10 cellular contexts compared by ENCODE assay signal in genomic region chr16:24853830-24854229, GRCh38. TPM values are rescaled to one million over a fixed set of nuclear protein-coding genes. Genes with fewer than 3 reads are reported as not detected.
DNase-seq lines count a peak whose midpoint lies in the region; ATAC-seq, FAIRE-seq and TF ChIP-seq lines count a peak whose summit lies in the region.
"Had no signal": no experiment of that assay in that cellular context is flagged by ENCODE, and none has a peak within 500 bp of the region (broad histone marks: within the 10 kb centered on the region; RNA-seq: fewer than 3 reads in every experiment).

No MANE protein-coding gene starts in this region.

- no peaks in the 10 kb centered on the region for H3K9me1 ChIP-seq in endothelial cell of umbilical vein (replicated peaks; ENCODE audit: control insufficient read depth, extremely low read depth, insufficient read depth, low read length)

- POLR2A ChIA-PET in endothelial cell of umbilical vein (lab: Charles Lee): interaction anchor here (0.6 kb wide), 1 partner anchor 12 kb away, joined by 8 read pairs; no protein-coding TSS in a partner anchor

- H2AFZ ChIP-seq in endothelial cell of umbilical vein (ENCODE audit: low read depth, low read length): peak overlapping the region; percentile 71

- H3K79me2 ChIP-seq in endothelial cell of umbilical vein (ENCODE audit: control insufficient read depth, insufficient read depth, low read length): no peaks in the 10 kb centered on the region

- dilution Hi-C loops in endothelial cell of umbilical vein (cut with MboI; ENCODE audit: extremely low pct_ligation_motif_present, low sequenced_read_pairs): no loop called here

- H3K36me3 ChIP-seq in endothelial cell of umbilical vein (ENCODE audit: control insufficient read depth in 2 of 2, extremely low read depth in 1 of 2, insufficient read depth in 2 of 2, low read length in 2 of 2): no peaks in the 10 kb centered on the region
- no peaks in the 10 kb centered on the region for H3K36me3 ChIP-seq in upper lobe of right lung

- FAIRE-seq in endothelial cell of umbilical vein (lab: Jason Lieb, UNC): peak; percentile 86

- no peak for TF ChIP-seq CTCF in endothelial cell of umbilical vein (IDR thresholded peaks at IDR 0.05; ENCODE audit: extremely low read depth in 1 of 2, insufficient read depth in 1 of 2, low read depth in 1 of 2, low read length in 2 of 2)
- TF ChIP-seq CTCF in upper lobe of right lung (IDR thresholded peaks at IDR 0.05): no peak

- no peaks in the 10 kb centered on the region for H3K9me3 ChIP-seq in endothelial cell of umbilical vein (replicated peaks; ENCODE audit: control insufficient read depth, insufficient read depth, low read length)
- H3K9me3 ChIP-seq in upper lobe of right lung: no peaks in the 10 kb centered on the region

- TF ChIP-seq POLR2A in endothelial cell of umbilical vein (IDR thresholded peaks at IDR 0.05; ENCODE audit: low read depth, low read length): no peak

- ATAC-seq in upper lobe of right lung: no peak
- ATAC-seq in GM19035 (IDR thresholded peaks at IDR 0.05; ENCODE audit: unreplicated experiment): no peak

- H3K4me3 ChIP-seq in endothelial cell of umbilical vein (replicated peaks in 1 of 3; ENCODE audit: insufficient read depth in 1 of 3, low read depth in 1 of 3, low read length in 3 of 3) (no peak overlapping the region), upper lobe of right lung (no peak overlapping the region)
- H3K4me3 ChIP-seq: smooth muscle cell had no signal

- H3K4me1 ChIP-seq in endothelial cell of umbilical vein (ENCODE audit: control insufficient read depth, extremely low read depth, insufficient read depth, low read length): peaks cover 23% of the 10 kb centered on the region
- no peaks in the 10 kb centered on the region for H3K4me1 ChIP-seq in upper lobe of right lung

- H4K20me1 ChIP-seq in endothelial cell of umbilical vein (replicated peaks; ENCODE audit: control insufficient read depth, extremely low read depth, insufficient read depth, low read length): no peaks in the 10 kb centered on the region

- H3K4me2 ChIP-seq in endothelial cell of umbilical vein (ENCODE audit: insufficient read depth, low read length): peak overlapping the region; percentile 8
- H3K4me2 ChIP-seq: smooth muscle cell had no signal

- H3K9ac ChIP-seq in endothelial cell of umbilical vein (replicated peaks; ENCODE audit: extremely low read depth, insufficient read depth, low read length): no peak overlapping the region

- H3K27me3 ChIP-seq in endothelial cell of umbilical vein (ENCODE audit: control insufficient read depth in 2 of 2, insufficient read depth in 2 of 2, low read length in 2 of 2) (no peaks in the 10 kb centered on the region), upper lobe of right lung (no peaks in the 10 kb centered on the region)

- no TSS peak for BruUV-seq in endothelial cell of umbilical vein (replicated peaks; lab: Mats Ljungman, UMichigan)

- H3K27ac ChIP-seq in endothelial cell of umbilical vein (ENCODE audit: insufficient read depth, low read depth, low read length) (no peak overlapping the region), upper lobe of right lung (no peak overlapping the region)

- intact Hi-C loops in endothelial cell of umbilical vein (cut with micrococcal nuclease): loop anchor here (10.0 kb wide), 1 partner anchor 191 kb away; no protein-coding TSS in a partner anchor
- intact Hi-C loops in upper lobe of right lung (cut with DNase I): no loop called here

- DNase-seq in DMS53 (lab: John Stamatoyannopoulos, UW) (peak; percentile 59), NCI-H446 (lab: John Stamatoyannopoulos, UW) (peak; percentile 17 to 69), endothelial cell of umbilical vein (ENCODE audit: low read depth, low spot score) (peak; percentile 63), mucosa of gallbladder (ENCODE audit: low spot score) (peak; percentile 61), HuH-7.5 (ENCODE audit: low spot score) (no peak), upper lobe of right lung (no peak), DMS79 (lab: John Stamatoyannopoulos, UW) (no peak)
- DNase-seq: SHP77 treated with DMSO at 0.1 percent for 48 hours had no signal

- CTCF ChIA-PET in endothelial cell of umbilical vein (lab: Charles Lee): no interaction called here

TF ChIP-seq in endothelial cell of umbilical vein, 7 proteins besides CTCF, POLR2A, EP300 and RAD21:
- TF ChIP-seq MAX (IDR thresholded peaks at IDR 0.05; ENCODE audit: insufficient read depth, insufficient read length): no peak
- TF ChIP-seq FOS (IDR thresholded peaks at IDR 0.05; ENCODE audit: borderline replicate concordance, insufficient read depth, low read length): no peak
- no peak for TF ChIP-seq GATA2 (IDR thresholded peaks at IDR 0.05; ENCODE audit: insufficient read depth, insufficient read length, low read depth, low read length)
- TF ChIP-seq JUN (IDR thresholded peaks at IDR 0.05; ENCODE audit: borderline replicate concordance, insufficient read depth, insufficient read length, low read depth): no peak
- TF ChIP-seq EZH2 (IDR thresholded peaks at IDR 0.05; ENCODE audit: borderline replicate concordance, low read depth, low read length, severe bottlenecking): no peak
- no peak for TF ChIP-seq POLR2AphosphoS5 (IDR thresholded peaks at IDR 0.05; ENCODE audit: insufficient read depth, low read depth, low read length)
- no peak for TF ChIP-seq MYC (IDR thresholded peaks at IDR 0.05; ENCODE audit: low read depth, low read length)
TF ChIP-seq in endothelial cell of umbilical vein: peak in this region for 0.

RNA-seq across cellular contexts. Expression of gene SLC5A11, which starts 8.1 kb away (rescaled TPM):
- total RNA-seq in endothelial cell of umbilical vein (not detected in 2 replicates), mucosa of gallbladder (2.5 TPM), upper lobe of right lung (not detected)
- 0.12 and 0.21 TPM in 2 replicates for polyA plus RNA-seq in endothelial cell of umbilical vein
- 0.04 and 0.07 TPM in 2 replicates for polyA plus RNA-seq in endothelial cell of umbilical vein (2011; cell fraction: cytosol; rRNA removed)
- 0.31 and 0.43 TPM in 2 replicates for polyA plus RNA-seq in endothelial cell of umbilical vein (2011; cell fraction: nucleus; rRNA removed)
- 0.11 and 0.45 TPM in 2 replicates for polyA plus RNA-seq in endothelial cell of umbilical vein (2012)
- 0.27 and 0.40 TPM in 2 replicates for polyA minus RNA-seq in endothelial cell of umbilical vein
- not detected for polyA minus RNA-seq in endothelial cell of umbilical vein (2011; cell fraction: cytosol; rRNA and poly(A)+ RNA removed)
- 0.96 TPM in 1 of 2 replicates, not detected in the other for polyA minus RNA-seq in endothelial cell of umbilical vein (2011; cell fraction: nucleus; rRNA and poly(A)+ RNA removed)
- total RNA-seq: smooth muscle cell had no signal
- polyA plus RNA-seq: smooth muscle cell had no signal

Comparison
In these comparisons a context has a peak if more than half of its experiments do, and no peak if none do; other contexts are left out.
1. DNase-seq: peak in DMS53 (single experiment), NCI-H446 (2 of 2), endothelial cell of umbilical vein (single experiment) and mucosa of gallbladder (single experiment); none in HuH-7.5 (single experiment), upper lobe of right lung (single experiment) and DMS79 (single experiment).